ENCODE assay signal across 8 cellular contexts in the genomic region with DNA sequence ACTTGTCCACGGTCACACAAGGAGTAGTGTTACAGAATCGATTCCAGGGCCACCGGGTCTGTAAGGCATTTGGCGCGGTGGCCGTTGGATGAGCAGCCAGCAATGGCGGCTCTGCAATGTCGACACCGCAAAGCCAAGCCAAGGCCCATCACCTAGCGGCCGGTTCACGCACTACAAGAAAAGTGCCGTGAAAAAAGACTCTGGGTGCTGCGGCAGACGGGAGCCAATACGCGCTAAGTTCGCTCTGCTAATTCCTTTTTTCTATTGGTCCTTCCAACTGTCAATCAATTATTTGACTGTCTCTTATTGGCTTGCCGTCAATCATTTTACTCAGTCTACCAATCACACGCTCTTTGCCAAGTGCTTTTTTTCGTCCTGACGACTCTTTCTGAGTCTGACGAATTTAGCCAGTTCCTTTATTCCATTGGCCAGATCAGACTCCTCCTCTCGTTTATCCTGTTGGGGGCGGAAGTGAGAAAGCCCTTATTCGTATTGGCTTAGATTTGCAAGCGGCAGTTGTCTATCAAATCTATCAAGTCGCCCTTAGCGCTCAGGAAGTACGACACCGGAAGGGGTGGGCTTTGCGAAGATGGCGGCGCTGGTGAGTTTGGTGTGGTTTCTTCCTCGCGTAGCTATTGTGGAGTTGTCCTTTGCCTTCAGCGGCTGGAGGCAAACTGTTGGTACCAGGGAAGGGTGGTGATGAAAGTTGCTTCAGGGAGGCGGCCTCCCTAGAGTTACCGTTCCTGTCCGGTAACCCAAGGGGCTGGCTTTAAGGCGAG. TPM values are rescaled to one million over a fixed set of nuclear protein-coding genes. Genes with fewer than 3 reads are reported as not detected.
DNase-seq lines count a peak whose midpoint lies in the region; ATAC-seq, FAIRE-seq and TF ChIP-seq lines count a peak whose summit lies in the region.

TSS of gene NGDN (plus strand) at position 577 of the 779 bp plus-strand sequence. CDS start at position 590, 13 bp downstream.

- H3K9ac ChIP-seq in ES-I3 (ENCODE audit: low read depth, low read length): peak within 1 kb of the TSS; percentile 99

- H3K9me3 Mint-ChIP-seq in natural killer cell treated with Interleukin-12 subunit alpha and Interleukin-12 subunit beta and Interleukin-15 and Interleukin-18, amount 100 ng/mL, for 72 hours: no peaks in the 10 kb centered on the region

- H3K4me3 ChIP-seq in RWPE2 (ENCODE audit: severe bottlenecking): peak within 1 kb of the TSS; percentile 78
- peak within 1 kb of the TSS; percentile 87 for H3K4me3 ChIP-seq in fibroblast of pulmonary artery (replicated peaks; ENCODE audit: low read depth, low read length)

- peaks cover 10% of the 10 kb centered on the region for H3K36me3 Mint-ChIP-seq in natural killer cell treated with Interleukin-12 subunit alpha and Interleukin-12 subunit beta and Interleukin-15 and Interleukin-18, amount 100 ng/mL, for 72 hours

- H3K27ac ChIP-seq in RWPE2 (ENCODE audit: poor library complexity, severe bottlenecking): peak within 1 kb of the TSS; percentile 7

- peaks cover 6 to 8% of the 10 kb centered on the region in 2 donors for H3K4me1 Mint-ChIP-seq in natural killer cell treated with Interleukin-12 subunit alpha and Interleukin-12 subunit beta and Interleukin-15 and Interleukin-18, amount 100 ng/mL, for 72 hours (ENCODE audit: low read depth in 2 of 2)

- H3K27me3 ChIP-seq in RWPE2 (ENCODE audit: insufficient read depth, poor library complexity, severe bottlenecking): no peaks in the 10 kb centered on the region

- ATAC-seq in RWPE2 (ENCODE audit: low read depth): peak; percentile 96
- peak; percentile 98 to 99 for ATAC-seq in natural killer cell treated with Interleukin-12 subunit alpha and Interleukin-12 subunit beta and Interleukin-15 and Interleukin-18, amount 100 ng/mL, for 72 hours
- ATAC-seq in stimulated activated naive CD8-positive, alpha-beta T cell treated with anti-CD3 and anti-CD28 coated beads, Interleukin-15, Interleukin-2, amounts not matched to agents 100 U/mL and 50 U/mL, for 24 hours: peak; percentile 97

- 0 out of 2 replicates have a peak, but pooled peaks have one; percentile 25 for TF ChIP-seq POLR2A in H54 (IDR thresholded peaks at IDR 0.05; ENCODE audit: low read depth, low read length)

- peaks cover 0 to 2% of the 10 kb centered on the region in 2 donors for H3K27me3 Mint-ChIP-seq in natural killer cell treated with Interleukin-12 subunit alpha and Interleukin-12 subunit beta and Interleukin-15 and Interleukin-18, amount 100 ng/mL, for 72 hours

- H3K4me1 ChIP-seq in ES-I3 (ENCODE audit: insufficient read depth, low read length) (no peaks in the 10 kb centered on the region), RWPE2 (ENCODE audit: insufficient read depth, poor library complexity, severe bottlenecking) (peaks cover 3% of the 10 kb centered on the region)

- peak; percentile 97 for FAIRE-seq in H54 (lab: Jason Lieb, UNC)

- TF ChIP-seq CTCF in RWPE2 (IDR thresholded peaks at IDR 0.05; ENCODE audit: poor library complexity, severe bottlenecking) (peak; percentile 94), fibroblast of pulmonary artery (IDR thresholded peaks at IDR 0.05; ENCODE audit: low read length, missing control alignments) (peak; percentile 71)

- H3K27ac Mint-ChIP-seq in natural killer cell treated with Interleukin-12 subunit alpha and Interleukin-12 subunit beta and Interleukin-15 and Interleukin-18, amount 100 ng/mL, for 72 hours: no peak within 1 kb of the TSS

- no peak within 1 kb of the TSS for H3K4me3 Mint-ChIP-seq in natural killer cell treated with Interleukin-12 subunit alpha and Interleukin-12 subunit beta and Interleukin-15 and Interleukin-18, amount 100 ng/mL, for 72 hours

- H3K36me3 ChIP-seq in ES-I3 (ENCODE audit: insufficient read depth, low read length) (peaks cover 4% of the 10 kb centered on the region; the same call in 1 of the 2 replicates), RWPE2 (ENCODE audit: low read depth) (peaks cover 44% of the 10 kb centered on the region)

- no peaks in the 10 kb centered on the region for H3K9me3 ChIP-seq in ES-I3 (ENCODE audit: control insufficient read depth, insufficient read depth, low read length)
- H3K9me3 ChIP-seq in RWPE2 (ENCODE audit: severe bottlenecking): no peaks in the 10 kb centered on the region

- DNase-seq in H54 (ENCODE audit: insufficient read length, low spot score) (peak; percentile 67), LoVo (ENCODE audit: low spot score) (peak; percentile 98), RWPE2 (ENCODE audit: low spot score) (peak; percentile 94), fibroblast of pulmonary artery (ENCODE audit: low read depth) (peak; percentile 100)
- DNase-seq in activated T-helper 9 cell treated with anti-CD3 and anti-CD28 coated beads, Interleukin-2, amount 50 U/mL, for 16 hours (ENCODE audit: low read depth): peak; percentile 84
- peak; percentile 95 for DNase-seq in natural killer cell treated with Interleukin-12 subunit alpha and Interleukin-12 subunit beta and Interleukin-15 and Interleukin-18, amount 100 ng/mL, for 72 hours (ENCODE audit: low spot score)
- DNase-seq in stimulated activated naive CD8-positive, alpha-beta T cell treated with anti-CD3 and anti-CD28 coated beads, Interleukin-15, Interleukin-2, amounts not matched to agents 100 U/mL and 50 U/mL, for 24 hours: peak; percentile 91

RNA-seq across cellular contexts. Expression of gene NGDN, which starts in this region (rescaled TPM):
- 10 to 100 TPM; 65.6 to 65.7 TPM for total RNA-seq in natural killer cell treated with Interleukin-12 subunit alpha and Interleukin-12 subunit beta and Interleukin-15 and Interleukin-18, amount 100 ng/mL, for 72 hours

Comparison
In these comparisons a context has a peak if more than half of its experiments do, and no peak if none do; other contexts are left out.
1. Peak in every context shown above with its lines: DNase-seq, ATAC-seq, H3K4me3 ChIP-seq and H3K27ac ChIP-seq.